Comparison of ENCODE assay signal across 10 cellular contexts in the genomic region with DNA sequence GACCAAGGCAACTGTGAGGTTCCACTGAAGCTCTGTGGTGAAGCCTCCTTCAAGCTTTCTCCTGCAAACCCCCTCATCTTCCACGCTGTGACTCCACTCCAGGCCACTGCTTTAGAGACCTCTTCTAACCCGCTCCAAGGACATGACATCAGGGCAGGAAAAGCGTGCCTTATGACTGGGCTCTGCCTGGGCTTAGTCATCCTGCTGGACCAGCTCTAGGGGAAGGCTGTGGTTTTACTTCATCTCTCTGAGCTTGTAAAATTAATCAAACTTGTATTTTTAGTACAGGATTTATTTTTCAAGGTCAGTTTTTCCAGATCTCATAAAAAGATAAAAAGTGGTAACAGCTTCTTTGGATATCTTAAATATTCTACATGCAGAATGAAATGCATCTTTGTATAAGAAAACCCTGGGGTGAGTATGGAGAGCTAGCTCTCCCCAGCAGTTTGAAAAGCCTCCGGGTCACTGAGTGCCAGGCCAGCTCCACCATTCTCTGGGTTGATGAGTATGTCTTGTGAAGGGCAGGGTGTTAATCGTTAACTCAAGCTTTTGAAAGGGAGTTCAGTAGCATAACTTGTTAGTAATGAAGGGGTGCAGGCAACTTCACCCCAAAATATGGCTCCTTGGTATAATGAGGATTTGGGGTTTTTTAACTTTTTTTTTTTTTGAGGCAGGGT. TPM values are rescaled to one million over a fixed set of nuclear protein-coding genes. Genes with fewer than 3 reads are reported as not detected.
A peak's percentile ranks its signal among the peaks of the same experiment; 100 is the strongest.
DNase-seq lines count a peak whose midpoint lies in the region; ATAC-seq and TF ChIP-seq lines count a peak whose summit lies in the region.
"Had no signal": no experiment of that assay in that cellular context is flagged by ENCODE, and none has a peak within 500 bp of the region (broad histone marks: within the 10 kb centered on the region; RNA-seq: fewer than 3 reads in every experiment).

No MANE protein-coding gene starts in this region.

- peak overlapping the region; percentile 7 to 96 for H2BK12ac ChIP-seq in mesenchymal stem cell (ENCODE audit: low read length in 2 of 2)

- no peak overlapping the region for H3K14ac ChIP-seq in mesenchymal stem cell (ENCODE audit: low read length in 2 of 2)

- H3K18ac ChIP-seq in mesenchymal stem cell (ENCODE audit: low read depth in 1 of 2, low read length in 2 of 2) = peak overlapping the region in 1 of 2 experiments; percentile 68

- peak overlapping the region; percentile 94 for H3K27ac ChIP-seq in mesenchymal stem cell (ENCODE audit: low read length, poor library complexity, severe bottlenecking)
- H3K27ac ChIP-seq: upper lobe of left lung had no signal

- H3K4ac ChIP-seq in mesenchymal stem cell (ENCODE audit: low read depth in 1 of 2, low read length in 2 of 2) = peak overlapping the region; percentile 10 to 78

- TF ChIP-seq POLR2A in erythroblast (IDR thresholded peaks at IDR 0.05; ENCODE audit: low read length) = no peak

- H3K23ac ChIP-seq in mesenchymal stem cell (ENCODE audit: low read length in 2 of 2) = no peak overlapping the region

- peak overlapping the region; percentile 23 for H2AFZ ChIP-seq in mesenchymal stem cell (ENCODE audit: low read depth, low read length)

- H4K8ac ChIP-seq in mesenchymal stem cell (ENCODE audit: low read length) = no peak overlapping the region

- TF ChIP-seq CTCF in choroid plexus epithelial cell (conservative IDR thresholded peaks at IDR 0.05; ENCODE audit: low read depth, low read length) = no peak

- 17% methylated on average over 5 of the region's 5 CpGs for WGBS in mesenchymal stem cell

- no peak overlapping the region for H4K91ac ChIP-seq in mesenchymal stem cell (ENCODE audit: low read length)

- H3K4me3 ChIP-seq in choroid plexus epithelial cell (ENCODE audit: low read depth, low read length) (no peak overlapping the region), mesenchymal stem cell (ENCODE audit: insufficient read depth in 1 of 2, low read depth in 1 of 2, low read length in 2 of 2) (no peak overlapping the region)
- H3K4me3 ChIP-seq: K562, upper lobe of left lung had no signal

- no peaks in the 10 kb centered on the region for H3K9me3 ChIP-seq in mesenchymal stem cell (ENCODE audit: control insufficient read depth, low read length)
- H3K9me3 ChIP-seq: upper lobe of left lung had no signal

- no peak overlapping the region for H2BK15ac ChIP-seq in mesenchymal stem cell (ENCODE audit: low read depth, poor library complexity, severe bottlenecking)

- H3K36me3 ChIP-seq in mesenchymal stem cell (ENCODE audit: control insufficient read depth in 1 of 2, insufficient read depth in 2 of 2, low read depth in 1 of 2, low read length in 2 of 2) = no peaks in the 10 kb centered on the region
- H3K36me3 ChIP-seq: upper lobe of left lung had no signal

- no peak overlapping the region for H2BK120ac ChIP-seq in mesenchymal stem cell (ENCODE audit: low read depth, low read length)

- ATAC-seq in HG02798 (IDR thresholded peaks at IDR 0.05; ENCODE audit: poor library complexity, unreplicated experiment) = no peak
- ATAC-seq: K562 had no signal

- DNase-seq in AG08396 (ENCODE audit: low spot score) (peak; percentile 86), NCI-H226 (peak; percentile 77), choroid plexus epithelial cell (ENCODE audit: low read depth) (peak; percentile 88), mesenchymal stem cell (peak; percentile 90), NCI-H2107 treated with DMSO at 0.1 percent for 48 hours (lab: John Stamatoyannopoulos, UW; ENCODE audit: unreplicated experiment) (no peak), erythroblast (lab: John Stamatoyannopoulos, UW) (no peak), GF-D8 (lab: John Stamatoyannopoulos, UW) (no peak)
- DNase-seq: upper lobe of left lung had no signal

- H3K9ac ChIP-seq in mesenchymal stem cell (ENCODE audit: low read length) = peak overlapping the region; percentile 33

- peaks cover 9% of the 10 kb centered on the region for H3K4me1 ChIP-seq in mesenchymal stem cell (ENCODE audit: control insufficient read depth, insufficient read depth, low read depth, low read length)

- peak overlapping the region; percentile 33 for H2BK5ac ChIP-seq in mesenchymal stem cell (ENCODE audit: low read depth, low read length, poor library complexity, severe bottlenecking)

- H3K79me1 ChIP-seq in mesenchymal stem cell (replicated peaks; ENCODE audit: low read length, poor library complexity, severe bottlenecking) = no peaks in the 10 kb centered on the region

- no peak overlapping the region for H3K4me2 ChIP-seq in mesenchymal stem cell (ENCODE audit: low read length, poor library complexity, severe bottlenecking)

- H2AK5ac ChIP-seq in mesenchymal stem cell (ENCODE audit: low read length, severe bottlenecking) = peak overlapping the region; percentile 93

- H3K27me3 ChIP-seq in mesenchymal stem cell (ENCODE audit: control insufficient read depth in 1 of 2, insufficient read depth in 1 of 2, low read length in 2 of 2) = no peaks in the 10 kb centered on the region
- H3K27me3 ChIP-seq: upper lobe of left lung had no signal

RNA-seq across cellular contexts. Expression of a gene that starts 33.1 kb away (rescaled TPM):
- polyA plus RNA-seq in mesenchymal stem cell (2013, experiment 1 of 2) = 90.5 TPM
- 92.5 TPM for polyA plus RNA-seq in mesenchymal stem cell (2013, experiment 2 of 2)

Comparison
In these comparisons a context has a peak if more than half of its experiments do, and no peak if none do; other contexts are left out.
1. DNase-seq: peak in AG08396 (single experiment), NCI-H226 (single experiment), choroid plexus epithelial cell (single experiment) and mesenchymal stem cell (single experiment); none in NCI-H2107 treated with DMSO at 0.1 percent for 48 hours (single experiment), erythroblast (0 of 2) and GF-D8 (single experiment).